Comparison of ENCODE assay signal across 8 cellular contexts in the genomic region with DNA sequence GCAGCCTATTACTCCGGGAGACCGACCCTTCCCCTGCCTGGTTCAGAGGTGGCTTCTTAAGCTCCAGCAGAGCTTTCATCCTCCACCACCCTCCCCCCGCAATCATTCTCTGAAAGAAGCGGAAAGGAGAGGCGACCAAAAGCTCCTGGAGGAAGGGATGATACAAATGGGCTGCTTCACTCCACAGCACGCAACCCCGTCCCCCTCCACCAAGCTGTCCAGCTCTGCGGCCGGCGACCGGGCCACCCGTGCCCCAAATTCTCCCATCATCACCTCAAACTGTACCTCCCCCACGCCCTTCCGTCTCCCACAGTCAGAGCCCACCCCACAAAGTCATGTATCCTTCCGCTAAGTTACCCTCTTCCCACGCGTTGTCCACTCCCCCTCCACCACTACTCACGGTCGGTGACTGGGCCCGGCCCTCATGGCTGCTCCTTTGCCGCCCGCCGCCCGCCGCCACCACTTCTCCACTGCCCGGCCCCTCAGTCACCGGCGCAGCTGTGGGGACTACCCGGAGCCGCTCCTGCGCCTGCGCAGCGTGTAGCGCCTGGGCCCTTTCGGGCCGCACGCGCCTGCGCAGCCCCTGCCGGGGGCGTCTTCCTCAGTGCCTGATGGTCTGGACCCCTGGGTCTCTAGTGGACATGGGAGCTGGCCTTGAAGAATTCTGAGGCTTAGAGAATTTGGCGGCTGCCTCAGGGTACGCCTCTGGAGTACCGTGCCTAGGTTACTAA. TPM values are rescaled to one million over a fixed set of nuclear protein-coding genes. Genes with fewer than 3 reads are reported as not detected.
DNase-seq lines count a peak whose midpoint lies in the region; ATAC-seq and TF ChIP-seq lines count a peak whose summit lies in the region.

A gene with protein sequence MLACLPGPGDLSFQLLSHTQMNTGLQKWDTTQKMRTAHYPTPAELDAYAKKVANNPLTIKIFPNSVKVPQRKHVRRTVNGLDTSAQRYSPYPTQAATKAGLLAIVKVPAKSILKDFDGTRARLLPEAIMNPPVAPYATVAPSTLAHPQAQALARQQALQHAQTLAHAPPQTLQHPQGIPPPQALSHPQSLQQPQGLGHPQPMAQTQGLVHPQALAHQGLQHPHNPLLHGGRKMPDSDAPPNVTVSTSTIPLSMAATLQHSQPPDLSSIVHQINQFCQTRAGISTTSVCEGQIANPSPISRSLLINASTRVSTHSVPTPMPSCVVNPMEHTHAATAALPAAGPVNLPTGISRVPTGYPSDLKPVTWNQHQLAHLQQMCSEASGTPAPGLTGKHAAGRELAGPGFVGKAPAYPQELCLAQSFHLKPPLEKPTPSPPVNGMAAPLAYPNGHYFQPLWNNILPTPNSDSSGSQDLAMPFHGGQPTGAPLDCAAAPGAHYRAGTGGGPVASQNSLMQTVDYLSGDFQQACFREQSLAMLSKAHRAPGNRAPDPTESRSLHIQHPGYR (minus strand): TSS at position 509 of the 731 bp plus-strand sequence. CDS start 76,123 bp downstream, outside the sequence.

- peak within 1 kb of the TSS; percentile 88 for H3K4me2 ChIP-seq in parathyroid adenoma (ENCODE audit: low read length)

- peak within 1 kb of the TSS; percentile 61 for H3K4me3 ChIP-seq in cardiac muscle cell
- H3K4me3 ChIP-seq in parathyroid adenoma (ENCODE audit: low read depth, low read length): peak within 1 kb of the TSS; percentile 87
- H3K4me3 ChIP-seq in tibial artery: peak within 1 kb of the TSS; percentile 84

- TF ChIP-seq CTCF in cardiac muscle cell (IDR thresholded peaks at IDR 0.05; ENCODE audit: low read depth, low read length) (no peak), parathyroid adenoma (IDR thresholded peaks at IDR 0.05) (no peak), tibial artery (IDR thresholded peaks at IDR 0.05) (no peak)

- H3K9ac ChIP-seq in parathyroid adenoma: peak within 1 kb of the TSS; percentile 49

- H3K4me1 ChIP-seq in cardiac muscle cell (ENCODE audit: low read depth) (peaks cover 6% of the 10 kb centered on the region), parathyroid adenoma (peaks cover 3% of the 10 kb centered on the region), tibial artery (peaks cover 0 to 18% (median 10%) of the 10 kb centered on the region in 4 donors)

- H3K9me3 ChIP-seq in cardiac muscle cell (ENCODE audit: low read depth): no peaks in the 10 kb centered on the region
- H3K9me3 ChIP-seq in parathyroid adenoma (ENCODE audit: control insufficient read depth, low read length): no peaks in the 10 kb centered on the region
- H3K9me3 ChIP-seq in tibial artery: no peaks in the 10 kb centered on the region

- DNase-seq in GF-D8 (lab: John Stamatoyannopoulos, UW) (peak; percentile 34), NCI-H1105 treated with DMSO at 0.1 percent for 48 hours (lab: John Stamatoyannopoulos, UW) (peak; percentile 80), SW480 (ENCODE audit: low spot score) (peak; percentile 81), cardiac muscle cell (ENCODE audit: low read depth in 1 of 2, low spot score in 1 of 2) (peak; percentile 87 to 95), tibial artery (peak; percentile 69 to 86)
- DNase-seq in activated naive CD8-positive, alpha-beta T cell treated with anti-CD3 and anti-CD28 coated beads, Interleukin-2, amount 50 U/mL, for 16 hours (ENCODE audit: low read depth, low spot score): peak; percentile 70

- peak; percentile 71 for ATAC-seq in HG02571 (IDR thresholded peaks at IDR 0.05; ENCODE audit: unreplicated experiment)

- peaks cover 25% of the 10 kb centered on the region for H3K79me2 ChIP-seq in parathyroid adenoma

- H3K27me3 ChIP-seq in cardiac muscle cell (no peaks in the 10 kb centered on the region), parathyroid adenoma (ENCODE audit: control insufficient read depth, insufficient read depth, low read length) (no peaks in the 10 kb centered on the region), tibial artery (no peaks in the 10 kb centered on the region)

- intact Hi-C loops in tibial artery (cut with DNase I; ENCODE audit: low total_unique reads): loop anchor here (10.0 kb wide), 2 partner anchors 62 to 78 kb away; a partner anchor contains a TSS

- H3K36me3 ChIP-seq in cardiac muscle cell (no peaks in the 10 kb centered on the region), parathyroid adenoma (ENCODE audit: control insufficient read depth, insufficient read depth, low read length) (no peaks in the 10 kb centered on the region), tibial artery (no peaks in the 10 kb centered on the region)

- H2AFZ ChIP-seq in parathyroid adenoma: peak within 1 kb of the TSS; percentile 96

- H3K27ac ChIP-seq in cardiac muscle cell (peak within 1 kb of the TSS; percentile 49), parathyroid adenoma (peak within 1 kb of the TSS; percentile 55), tibial artery (peak within 1 kb of the TSS; percentile 84)

RNA-seq across cellular contexts. Expression of the gene that starts here (rescaled TPM):
- total RNA-seq in cardiac muscle cell: 19.4 and 25.5 TPM in 2 replicates
- polyA plus RNA-seq in cardiac muscle cell: 30.3 and 34.1 TPM in 2 replicates

Comparison
In these comparisons a context has a peak if more than half of its experiments do, and no peak if none do; other contexts are left out.
1. Peak in every context shown above with its lines: DNase-seq, ATAC-seq, H3K4me3 ChIP-seq and H3K27ac ChIP-seq.
2. DNase-seq: peak in every context shown above with its lines; median percentile 91 in cardiac muscle cell; 81 in SW480; 80 in NCI-H1105 treated with DMSO at 0.1 percent for 48 hours; 78 in tibial artery; 70 in activated naive CD8-positive, alpha-beta T cell treated with anti-CD3 and anti-CD28 coated beads, Interleukin-2, amount 50 U/mL, for 16 hours; 34 in GF-D8.